ENCODE assay signal across 2 cellular contexts in the genomic region with DNA sequence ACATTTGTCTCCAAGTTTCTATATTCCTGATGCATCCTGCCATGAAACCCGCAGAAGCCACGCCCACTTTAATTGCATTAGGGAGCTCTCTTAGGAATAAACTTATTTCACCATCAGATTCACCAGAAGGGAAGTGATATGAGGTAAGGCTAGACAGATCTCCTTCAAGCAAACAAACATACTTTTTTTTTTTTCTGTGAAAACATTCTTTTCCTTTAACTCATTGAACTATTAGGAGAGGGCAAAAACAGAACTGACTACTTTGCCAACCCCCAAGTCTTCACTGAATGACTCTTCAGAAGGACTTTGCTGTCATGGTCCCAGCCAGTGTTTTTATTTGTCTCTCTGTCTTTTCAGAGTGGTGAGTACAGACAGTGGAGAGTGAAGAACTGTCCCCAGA.
TF ChIP-seq lines count a peak whose summit lies in the region.

No MANE protein-coding gene starts in this region.

TF ChIP-seq in SK-N-SH, 30 proteins besides CTCF, POLR2A, EP300 and RAD21:
- TF ChIP-seq, protein P1, sequence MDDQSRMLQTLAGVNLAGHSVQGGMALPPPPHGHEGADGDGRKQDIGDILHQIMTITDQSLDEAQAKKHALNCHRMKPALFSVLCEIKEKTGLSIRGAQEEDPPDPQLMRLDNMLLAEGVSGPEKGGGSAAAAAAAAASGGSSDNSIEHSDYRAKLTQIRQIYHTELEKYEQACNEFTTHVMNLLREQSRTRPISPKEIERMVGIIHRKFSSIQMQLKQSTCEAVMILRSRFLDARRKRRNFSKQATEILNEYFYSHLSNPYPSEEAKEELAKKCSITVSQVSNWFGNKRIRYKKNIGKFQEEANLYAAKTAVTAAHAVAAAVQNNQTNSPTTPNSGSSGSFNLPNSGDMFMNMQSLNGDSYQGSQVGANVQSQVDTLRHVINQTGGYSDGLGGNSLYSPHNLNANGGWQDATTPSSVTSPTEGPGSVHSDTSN (IDR thresholded peaks at IDR 0.05): no peak
- TF ChIP-seq ELF1 (IDR thresholded peaks at IDR 0.05) (no peak), RXRA (IDR thresholded peaks at IDR 0.05; ENCODE audit: borderline replicate concordance, low read depth) (no peak), EZH2phosphoT487 (IDR thresholded peaks at IDR 0.05; ENCODE audit: borderline replicate concordance, low read depth) (no peak), FOXJ3 (CRISPR knock-in tag; IDR thresholded peaks at IDR 0.05) (no peak), JUND (IDR thresholded peaks at IDR 0.05) (no peak), TCF12 (IDR thresholded peaks at IDR 0.05) (no peak), GABPA (IDR thresholded peaks at IDR 0.05; ENCODE audit: low read depth) (no peak), TAF1 (IDR thresholded peaks at IDR 0.05; ENCODE audit: borderline replicate concordance, low read depth, low read length) (no peak), CHD2 (IDR thresholded peaks at IDR 0.05; ENCODE audit: low read length, partially characterized antibody) (no peak), SMC3 (IDR thresholded peaks at IDR 0.05; ENCODE audit: low read depth, low read length) (no peak), RCOR1 (IDR thresholded peaks at IDR 0.05; ENCODE audit: low read length) (no peak), YY1 (IDR thresholded peaks at IDR 0.05; ENCODE audit: low read depth) (no peak)
- TF ChIP-seq, protein P2, sequence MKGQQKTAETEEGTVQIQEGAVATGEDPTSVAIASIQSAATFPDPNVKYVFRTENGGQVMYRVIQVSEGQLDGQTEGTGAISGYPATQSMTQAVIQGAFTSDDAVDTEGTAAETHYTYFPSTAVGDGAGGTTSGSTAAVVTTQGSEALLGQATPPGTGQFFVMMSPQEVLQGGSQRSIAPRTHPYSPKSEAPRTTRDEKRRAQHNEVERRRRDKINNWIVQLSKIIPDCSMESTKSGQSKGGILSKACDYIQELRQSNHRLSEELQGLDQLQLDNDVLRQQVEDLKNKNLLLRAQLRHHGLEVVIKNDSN (IDR thresholded peaks at IDR 0.05; ENCODE audit: borderline replicate concordance, low read depth): no peak
- TF ChIP-seq, protein P3, sequence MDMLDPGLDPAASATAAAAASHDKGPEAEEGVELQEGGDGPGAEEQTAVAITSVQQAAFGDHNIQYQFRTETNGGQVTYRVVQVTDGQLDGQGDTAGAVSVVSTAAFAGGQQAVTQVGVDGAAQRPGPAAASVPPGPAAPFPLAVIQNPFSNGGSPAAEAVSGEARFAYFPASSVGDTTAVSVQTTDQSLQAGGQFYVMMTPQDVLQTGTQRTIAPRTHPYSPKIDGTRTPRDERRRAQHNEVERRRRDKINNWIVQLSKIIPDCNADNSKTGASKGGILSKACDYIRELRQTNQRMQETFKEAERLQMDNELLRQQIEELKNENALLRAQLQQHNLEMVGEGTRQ (IDR thresholded peaks at IDR 0.05; ENCODE audit: borderline replicate concordance, low read depth, low read length): no peak
- TF ChIP-seq, protein P4, sequence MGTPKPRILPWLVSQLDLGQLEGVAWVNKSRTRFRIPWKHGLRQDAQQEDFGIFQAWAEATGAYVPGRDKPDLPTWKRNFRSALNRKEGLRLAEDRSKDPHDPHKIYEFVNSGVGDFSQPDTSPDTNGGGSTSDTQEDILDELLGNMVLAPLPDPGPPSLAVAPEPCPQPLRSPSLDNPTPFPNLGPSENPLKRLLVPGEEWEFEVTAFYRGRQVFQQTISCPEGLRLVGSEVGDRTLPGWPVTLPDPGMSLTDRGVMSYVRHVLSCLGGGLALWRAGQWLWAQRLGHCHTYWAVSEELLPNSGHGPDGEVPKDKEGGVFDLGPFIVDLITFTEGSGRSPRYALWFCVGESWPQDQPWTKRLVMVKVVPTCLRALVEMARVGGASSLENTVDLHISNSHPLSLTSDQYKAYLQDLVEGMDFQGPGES (IDR thresholded peaks at IDR 0.05; ENCODE audit: low read depth, low read length): no peak
- TF ChIP-seq, protein P5, sequence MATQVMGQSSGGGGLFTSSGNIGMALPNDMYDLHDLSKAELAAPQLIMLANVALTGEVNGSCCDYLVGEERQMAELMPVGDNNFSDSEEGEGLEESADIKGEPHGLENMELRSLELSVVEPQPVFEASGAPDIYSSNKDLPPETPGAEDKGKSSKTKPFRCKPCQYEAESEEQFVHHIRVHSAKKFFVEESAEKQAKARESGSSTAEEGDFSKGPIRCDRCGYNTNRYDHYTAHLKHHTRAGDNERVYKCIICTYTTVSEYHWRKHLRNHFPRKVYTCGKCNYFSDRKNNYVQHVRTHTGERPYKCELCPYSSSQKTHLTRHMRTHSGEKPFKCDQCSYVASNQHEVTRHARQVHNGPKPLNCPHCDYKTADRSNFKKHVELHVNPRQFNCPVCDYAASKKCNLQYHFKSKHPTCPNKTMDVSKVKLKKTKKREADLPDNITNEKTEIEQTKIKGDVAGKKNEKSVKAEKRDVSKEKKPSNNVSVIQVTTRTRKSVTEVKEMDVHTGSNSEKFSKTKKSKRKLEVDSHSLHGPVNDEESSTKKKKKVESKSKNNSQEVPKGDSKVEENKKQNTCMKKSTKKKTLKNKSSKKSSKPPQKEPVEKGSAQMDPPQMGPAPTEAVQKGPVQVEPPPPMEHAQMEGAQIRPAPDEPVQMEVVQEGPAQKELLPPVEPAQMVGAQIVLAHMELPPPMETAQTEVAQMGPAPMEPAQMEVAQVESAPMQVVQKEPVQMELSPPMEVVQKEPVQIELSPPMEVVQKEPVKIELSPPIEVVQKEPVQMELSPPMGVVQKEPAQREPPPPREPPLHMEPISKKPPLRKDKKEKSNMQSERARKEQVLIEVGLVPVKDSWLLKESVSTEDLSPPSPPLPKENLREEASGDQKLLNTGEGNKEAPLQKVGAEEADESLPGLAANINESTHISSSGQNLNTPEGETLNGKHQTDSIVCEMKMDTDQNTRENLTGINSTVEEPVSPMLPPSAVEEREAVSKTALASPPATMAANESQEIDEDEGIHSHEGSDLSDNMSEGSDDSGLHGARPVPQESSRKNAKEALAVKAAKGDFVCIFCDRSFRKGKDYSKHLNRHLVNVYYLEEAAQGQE (IDR thresholded peaks at IDR 0.05; ENCODE audit: low read depth, low read length): no peak
- TF ChIP-seq, protein P6, sequence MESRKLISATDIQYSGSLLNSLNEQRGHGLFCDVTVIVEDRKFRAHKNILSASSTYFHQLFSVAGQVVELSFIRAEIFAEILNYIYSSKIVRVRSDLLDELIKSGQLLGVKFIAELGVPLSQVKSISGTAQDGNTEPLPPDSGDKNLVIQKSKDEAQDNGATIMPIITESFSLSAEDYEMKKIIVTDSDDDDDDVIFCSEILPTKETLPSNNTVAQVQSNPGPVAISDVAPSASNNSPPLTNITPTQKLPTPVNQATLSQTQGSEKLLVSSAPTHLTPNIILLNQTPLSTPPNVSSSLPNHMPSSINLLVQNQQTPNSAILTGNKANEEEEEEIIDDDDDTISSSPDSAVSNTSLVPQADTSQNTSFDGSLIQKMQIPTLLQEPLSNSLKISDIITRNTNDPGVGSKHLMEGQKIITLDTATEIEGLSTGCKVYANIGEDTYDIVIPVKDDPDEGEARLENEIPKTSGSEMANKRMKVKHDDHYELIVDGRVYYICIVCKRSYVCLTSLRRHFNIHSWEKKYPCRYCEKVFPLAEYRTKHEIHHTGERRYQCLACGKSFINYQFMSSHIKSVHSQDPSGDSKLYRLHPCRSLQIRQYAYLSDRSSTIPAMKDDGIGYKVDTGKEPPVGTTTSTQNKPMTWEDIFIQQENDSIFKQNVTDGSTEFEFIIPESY (IDR thresholded peaks at IDR 0.05; ENCODE audit: borderline replicate concordance, low read depth): no peak

TF ChIP-seq in HepG2, 621 proteins besides CTCF, POLR2A, EP300 and RAD21:
- TF ChIP-seq ZNF724P (CRISPR knock-in tag; IDR thresholded peaks at IDR 0.05; ENCODE audit: borderline replicate concordance) (no peak), SYNCRIP (IDR thresholded peaks at IDR 0.05; ENCODE audit: insufficient read depth, low read depth, low read length) (no peak), SSRP1 (CRISPR knock-in tag; IDR thresholded peaks at IDR 0.05) (no peak), ZBTB7A (CRISPR knock-in tag; IDR thresholded peaks at IDR 0.05) (no peak), TBX2 (CRISPR knock-in tag; IDR thresholded peaks at IDR 0.05; ENCODE audit: borderline replicate concordance) (no peak), GLI4 (CRISPR knock-in tag; IDR thresholded peaks at IDR 0.05; ENCODE audit: borderline replicate concordance) (no peak), EEA1 (CRISPR knock-in tag; IDR thresholded peaks at IDR 0.05; ENCODE audit: borderline replicate concordance) (no peak), SMAD1 (CRISPR knock-in tag; IDR thresholded peaks at IDR 0.05; ENCODE audit: borderline replicate concordance, low read depth) (no peak), ZNF34 (CRISPR knock-in tag; IDR thresholded peaks at IDR 0.05; ENCODE audit: borderline replicate concordance) (no peak), HMGA1 (CRISPR knock-in tag; conservative IDR thresholded peaks at IDR 0.05) (no peak), NRL (CRISPR knock-in tag; IDR thresholded peaks at IDR 0.05; ENCODE audit: borderline replicate concordance) (no peak), ZNF256 (CRISPR knock-in tag; conservative IDR thresholded peaks at IDR 0.05) (no peak), LCORL (IDR thresholded peaks at IDR 0.05) (no peak), LCORL (CRISPR knock-in tag; IDR thresholded peaks at IDR 0.05) (no peak), RXRA (CRISPR knock-in tag; IDR thresholded peaks at IDR 0.05) (no peak), ZNF563 (CRISPR knock-in tag; IDR thresholded peaks at IDR 0.05) (no peak), ZNF33B (CRISPR knock-in tag; IDR thresholded peaks at IDR 0.05) (no peak)
- TF ChIP-seq, protein P7, sequence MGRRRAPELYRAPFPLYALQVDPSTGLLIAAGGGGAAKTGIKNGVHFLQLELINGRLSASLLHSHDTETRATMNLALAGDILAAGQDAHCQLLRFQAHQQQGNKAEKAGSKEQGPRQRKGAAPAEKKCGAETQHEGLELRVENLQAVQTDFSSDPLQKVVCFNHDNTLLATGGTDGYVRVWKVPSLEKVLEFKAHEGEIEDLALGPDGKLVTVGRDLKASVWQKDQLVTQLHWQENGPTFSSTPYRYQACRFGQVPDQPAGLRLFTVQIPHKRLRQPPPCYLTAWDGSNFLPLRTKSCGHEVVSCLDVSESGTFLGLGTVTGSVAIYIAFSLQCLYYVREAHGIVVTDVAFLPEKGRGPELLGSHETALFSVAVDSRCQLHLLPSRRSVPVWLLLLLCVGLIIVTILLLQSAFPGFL (CRISPR knock-in tag; IDR thresholded peaks at IDR 0.05): no peak
- TF ChIP-seq, protein P8, sequence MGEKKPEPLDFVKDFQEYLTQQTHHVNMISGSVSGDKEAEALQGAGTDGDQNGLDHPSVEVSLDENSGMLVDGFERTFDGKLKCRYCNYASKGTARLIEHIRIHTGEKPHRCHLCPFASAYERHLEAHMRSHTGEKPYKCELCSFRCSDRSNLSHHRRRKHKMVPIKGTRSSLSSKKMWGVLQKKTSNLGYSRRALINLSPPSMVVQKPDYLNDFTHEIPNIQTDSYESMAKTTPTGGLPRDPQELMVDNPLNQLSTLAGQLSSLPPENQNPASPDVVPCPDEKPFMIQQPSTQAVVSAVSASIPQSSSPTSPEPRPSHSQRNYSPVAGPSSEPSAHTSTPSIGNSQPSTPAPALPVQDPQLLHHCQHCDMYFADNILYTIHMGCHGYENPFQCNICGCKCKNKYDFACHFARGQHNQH (CRISPR knock-in tag; IDR thresholded peaks at IDR 0.05): no peak
- TF ChIP-seq, protein P9, sequence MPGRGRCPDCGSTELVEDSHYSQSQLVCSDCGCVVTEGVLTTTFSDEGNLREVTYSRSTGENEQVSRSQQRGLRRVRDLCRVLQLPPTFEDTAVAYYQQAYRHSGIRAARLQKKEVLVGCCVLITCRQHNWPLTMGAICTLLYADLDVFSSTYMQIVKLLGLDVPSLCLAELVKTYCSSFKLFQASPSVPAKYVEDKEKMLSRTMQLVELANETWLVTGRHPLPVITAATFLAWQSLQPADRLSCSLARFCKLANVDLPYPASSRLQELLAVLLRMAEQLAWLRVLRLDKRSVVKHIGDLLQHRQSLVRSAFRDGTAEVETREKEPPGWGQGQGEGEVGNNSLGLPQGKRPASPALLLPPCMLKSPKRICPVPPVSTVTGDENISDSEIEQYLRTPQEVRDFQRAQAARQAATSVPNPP (CRISPR knock-in tag; IDR thresholded peaks at IDR 0.05): no peak
- TF ChIP-seq, protein P10, sequence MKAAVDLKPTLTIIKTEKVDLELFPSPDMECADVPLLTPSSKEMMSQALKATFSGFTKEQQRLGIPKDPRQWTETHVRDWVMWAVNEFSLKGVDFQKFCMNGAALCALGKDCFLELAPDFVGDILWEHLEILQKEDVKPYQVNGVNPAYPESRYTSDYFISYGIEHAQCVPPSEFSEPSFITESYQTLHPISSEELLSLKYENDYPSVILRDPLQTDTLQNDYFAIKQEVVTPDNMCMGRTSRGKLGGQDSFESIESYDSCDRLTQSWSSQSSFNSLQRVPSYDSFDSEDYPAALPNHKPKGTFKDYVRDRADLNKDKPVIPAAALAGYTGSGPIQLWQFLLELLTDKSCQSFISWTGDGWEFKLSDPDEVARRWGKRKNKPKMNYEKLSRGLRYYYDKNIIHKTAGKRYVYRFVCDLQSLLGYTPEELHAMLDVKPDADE (CRISPR knock-in tag; IDR thresholded peaks at IDR 0.05): no peak
TF ChIP-seq in HepG2: peak in this region for 0.
